Comparison of ENCODE assay signal across 1 cellular context in genomic region chr3:129330413-129330812, GRCh38.
TF ChIP-seq lines count a peak whose summit lies in the region.

No MANE protein-coding gene starts in this region.

TF ChIP-seq in GM12878, 131 proteins besides CTCF, POLR2A, EP300 and RAD21 (continued from another document):
- TF ChIP-seq NKRF (conservative IDR thresholded peaks at IDR 0.05) (no peak), ZBTB40 (IDR thresholded peaks at IDR 0.05; ENCODE audit: borderline replicate concordance) (no peak), YBX1 (IDR thresholded peaks at IDR 0.05) (no peak)
